Comparison of ENCODE assay signal across 8 cellular contexts in the genomic region with DNA sequence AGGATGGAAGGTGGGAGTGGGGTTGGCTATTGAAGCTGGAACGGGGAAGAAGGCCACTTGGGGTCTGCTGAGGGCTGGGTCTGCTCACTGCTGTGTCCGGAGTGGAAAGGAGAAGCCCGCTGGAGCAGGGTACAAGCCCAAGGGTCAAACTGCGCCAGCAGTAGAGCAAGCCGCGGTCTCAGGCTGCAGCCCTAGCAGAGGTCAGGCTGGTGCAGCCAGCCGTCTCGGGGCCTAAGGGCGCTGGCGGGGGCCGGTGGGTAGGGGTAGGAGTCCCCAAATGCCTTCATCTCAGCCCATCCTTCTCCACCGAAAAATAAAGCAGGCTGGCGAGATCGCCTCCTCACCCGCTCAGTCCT. TPM values are rescaled to one million over a fixed set of nuclear protein-coding genes. Genes with fewer than 3 reads are reported as not detected.
DNase-seq lines count a peak whose midpoint lies in the region; ATAC-seq and TF ChIP-seq lines count a peak whose summit lies in the region.

No MANE protein-coding gene starts in this region.

- H3K27me3 Mint-ChIP-seq in activated CD4-positive, alpha-beta memory T cell treated with anti-CD3 and anti-CD28 coated beads, Interleukin-2, amount 10 ng/mL, durations not matched to agents 7 days and 5 days = peaks cover 39% of the 10 kb centered on the region

- H3K36me3 Mint-ChIP-seq in activated CD4-positive, alpha-beta memory T cell treated with anti-CD3 and anti-CD28 coated beads, Interleukin-2, amount 10 ng/mL, durations not matched to agents 7 days and 5 days (ENCODE audit: low read depth) = no peaks in the 10 kb centered on the region

- intact Hi-C loops in left ventricle myocardium inferior (cut with micrococcal nuclease) = no loop called here

- H3K4me2 ChIP-seq in skeletal muscle satellite cell (ENCODE audit: low read length) = peak overlapping the region; percentile 87

- peaks cover 9% of the 10 kb centered on the region for H3K4me1 Mint-ChIP-seq in activated CD4-positive, alpha-beta memory T cell treated with anti-CD3 and anti-CD28 coated beads, Interleukin-2, amount 10 ng/mL, durations not matched to agents 7 days and 5 days

- CTCF ChIA-PET in activated CD4-positive, alpha-beta memory T cell treated with anti-CD3 and anti-CD28 coated beads, Interleukin-2, amount 10 ng/mL, durations not matched to agents 7 days and 5 days (lab: Charles Lee) = no interaction called here

- H3K27ac Mint-ChIP-seq in activated CD4-positive, alpha-beta memory T cell treated with anti-CD3 and anti-CD28 coated beads, Interleukin-2, amount 10 ng/mL, durations not matched to agents 7 days and 5 days = peak overlapping the region; percentile 2

- H3K27ac ChIP-seq in left ventricle myocardium inferior (replicated peaks) = peak overlapping the region; percentile 96

- ATAC-seq in HG02642 (IDR thresholded peaks at IDR 0.05; ENCODE audit: poor library complexity, unreplicated experiment) = peak; percentile 37
- no peak for ATAC-seq in activated CD4-positive, CD25-positive, alpha-beta regulatory T cell treated with anti-CD3 and anti-CD28 coated beads, Interleukin-2, amount 50 U/mL, for 24 hours

- H3K36me3 ChIP-seq in left ventricle myocardium inferior = peaks cover 3% of the 10 kb centered on the region
- peaks cover 4% of the 10 kb centered on the region for H3K36me3 ChIP-seq in skeletal muscle satellite cell (ENCODE audit: insufficient read depth, low read length)

- H3K4me3 ChIP-seq in left ventricle myocardium inferior (peak overlapping the region; percentile 84), skeletal muscle satellite cell (ENCODE audit: low read length) (peak overlapping the region; percentile 80)

- DNase-seq in GM10266 (ENCODE audit: extremely low spot score) = peak; percentile 54
- DNase-seq in activated CD4-positive, alpha-beta memory T cell treated with anti-CD3 and anti-CD28 coated beads, Interleukin-2, amount 10 ng/mL, durations not matched to agents 7 days and 5 days = no peak
- peak; percentile 38 for DNase-seq in left ventricle myocardium inferior
- DNase-seq in SW 1271 (lab: John Stamatoyannopoulos, UW) = no peak
- DNase-seq in KG1 (lab: John Stamatoyannopoulos, UW) = no peak

- TF ChIP-seq CTCF in GM10266 (IDR thresholded peaks at IDR 0.05; ENCODE audit: control insufficient read depth, insufficient read depth, low read depth, missing control alignments) (no peak), left ventricle myocardium inferior (IDR thresholded peaks at IDR 0.05; ENCODE audit: borderline replicate concordance) (no peak)

- H3K4me3 Mint-ChIP-seq in activated CD4-positive, alpha-beta memory T cell treated with anti-CD3 and anti-CD28 coated beads, Interleukin-2, amount 10 ng/mL, durations not matched to agents 7 days and 5 days = peak overlapping the region; percentile 53

- POLR2A ChIA-PET in activated CD4-positive, alpha-beta memory T cell treated with anti-CD3 and anti-CD28 coated beads, Interleukin-2, amount 10 ng/mL, durations not matched to agents 7 days and 5 days (lab: Charles Lee) = interaction anchor here (1.1 kb wide), 1 partner anchor 60 kb away, joined by 4 read pairs; no protein-coding TSS in a partner anchor

- H3K4me1 ChIP-seq in left ventricle myocardium inferior = peaks cover 73% of the 10 kb centered on the region
- peaks cover 37% of the 10 kb centered on the region for H3K4me1 ChIP-seq in skeletal muscle satellite cell (ENCODE audit: control insufficient read depth, insufficient read depth, low read length)

- peak overlapping the region; percentile 66 for H3K9ac ChIP-seq in skeletal muscle satellite cell (ENCODE audit: low read depth, low read length)

- peaks cover 10% of the 10 kb centered on the region for H3K9me3 Mint-ChIP-seq in activated CD4-positive, alpha-beta memory T cell treated with anti-CD3 and anti-CD28 coated beads, Interleukin-2, amount 10 ng/mL, durations not matched to agents 7 days and 5 days

- peaks cover 8% of the 10 kb centered on the region for H3K9me3 ChIP-seq in left ventricle myocardium inferior (replicated peaks)
- no peaks in the 10 kb centered on the region for H3K9me3 ChIP-seq in skeletal muscle satellite cell (replicated peaks; ENCODE audit: low read length)

- no peaks in the 10 kb centered on the region for H3K27me3 ChIP-seq in left ventricle myocardium inferior (ENCODE audit: low read depth)
- no peaks in the 10 kb centered on the region for H3K27me3 ChIP-seq in skeletal muscle satellite cell (ENCODE audit: control insufficient read depth, insufficient read depth, low read length)

RNA-seq across cellular contexts. Expression of gene JDP2, which starts 0.7 kb away (rescaled TPM):
- total RNA-seq in activated CD4-positive, alpha-beta memory T cell treated with anti-CD3 and anti-CD28 coated beads, Interleukin-2, amount 10 ng/mL, durations not matched to agents 7 days and 5 days = 1 to 10 TPM; 2.6 to 2.9 TPM
- 21.9 TPM for total RNA-seq in left ventricle myocardium inferior
- 37.1 and 43.1 TPM in 2 replicates for total RNA-seq in skeletal muscle satellite cell (2012; rRNA removed)

Comparison
In these comparisons a context has a peak if more than half of its experiments do, and no peak if none do; other contexts are left out.
1. DNase-seq: peak in GM10266 (single experiment) and left ventricle myocardium inferior (single experiment); none in activated CD4-positive, alpha-beta memory T cell treated with anti-CD3 and anti-CD28 coated beads, Interleukin-2, amount 10 ng/mL, durations not matched to agents 7 days and 5 days (single experiment), SW 1271 (0 of 2) and KG1 (single experiment).